22 cellular contexts compared by ENCODE assay signal in the genomic region with DNA sequence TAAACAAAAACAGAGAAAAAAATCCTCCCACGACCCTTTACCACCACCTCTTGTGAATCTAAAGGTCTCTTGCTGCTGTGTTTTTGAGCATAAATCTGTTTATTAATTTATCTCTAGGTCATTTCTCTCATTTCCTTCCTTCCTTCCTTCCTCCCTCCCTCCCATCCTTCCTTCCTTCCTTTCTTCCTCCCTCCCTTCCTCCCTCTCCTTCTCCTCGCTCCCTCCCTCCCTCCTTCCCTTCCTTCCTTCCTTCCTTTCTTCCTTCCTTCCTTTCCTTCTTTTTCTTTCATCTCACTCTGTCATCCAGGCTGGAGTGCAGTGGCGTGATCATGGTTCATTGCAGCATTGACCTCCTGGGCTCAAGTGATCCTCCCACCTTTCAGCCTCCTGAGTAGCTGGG. TPM values are rescaled to one million over a fixed set of nuclear protein-coding genes. Genes with fewer than 3 reads are reported as not detected.
"Had no signal": no experiment of that assay in that cellular context is flagged by ENCODE, and none has a peak within 500 bp of the region (broad histone marks: within the 10 kb centered on the region; RNA-seq: fewer than 3 reads in every experiment).

No MANE protein-coding gene starts in this region.

- DNase-seq: activated CD4-positive, alpha-beta memory T cell treated with anti-CD3 and anti-CD28 coated beads, Interleukin-2, amount 10 ng/mL, durations not matched to agents 7 days and 5 days; activated CD4-positive, alpha-beta T cell treated with anti-CD3 and anti-CD28 coated beads for 1 hour; activated CD8-positive, alpha-beta memory T cell treated with anti-CD3 and anti-CD28 coated beads, Interleukin-2, amount 50 U/mL, for 48 hours; activated naive CD4-positive, alpha-beta T cell treated with anti-CD3 and anti-CD28 coated beads, Interleukin-2, amount 50 U/mL, for 16 hours; cerebellar nuclear complex; cortex of kidney; effector CD4-positive, alpha-beta T cell; head of caudate nucleus; left ventricle myocardium inferior; mammary epithelial cell; midbrain; psoas muscle; right cardiac atrium; SJCRH30; stimulated activated CD4-positive, alpha-beta T cell treated with anti-CD3 and anti-CD28 coated beads, Interleukin-15, amount 100 ng/mL, for 24 hours; stimulated activated CD4-positive, alpha-beta T cell treated with anti-CD3 and anti-CD28 coated beads, Interleukin-2, amount 100 ng/mL, for 48 hours; T-helper 2 cell; WERI-Rb-1 had no signal

- H3K4me2 ChIP-seq: neural progenitor cell had no signal

- H3K9me3 Mint-ChIP-seq: activated CD4-positive, alpha-beta memory T cell treated with anti-CD3 and anti-CD28 coated beads, Interleukin-2, amount 10 ng/mL, durations not matched to agents 7 days and 5 days; neural progenitor cell had no signal

- H3K27ac ChIP-seq: ascending aorta, left ventricle myocardium inferior, neural progenitor cell, psoas muscle, SJCRH30, WERI-Rb-1 had no signal

- ATAC-seq: psoas muscle, right cardiac atrium had no signal

- H3K4me1 ChIP-seq: ascending aorta, left ventricle myocardium inferior, psoas muscle, SJCRH30 had no signal

- H3K27ac Mint-ChIP-seq: activated CD4-positive, alpha-beta memory T cell treated with anti-CD3 and anti-CD28 coated beads, Interleukin-2, amount 10 ng/mL, durations not matched to agents 7 days and 5 days; neural progenitor cell had no signal

- H3K36me3 Mint-ChIP-seq: neural progenitor cell had no signal

- H3K9me3 ChIP-seq: ascending aorta, left ventricle myocardium inferior, psoas muscle, SJCRH30 had no signal

- H3K36me3 ChIP-seq: ascending aorta, left ventricle myocardium inferior, neural progenitor cell, SJCRH30, WERI-Rb-1 had no signal

- H3K27me3 ChIP-seq: ascending aorta, neural progenitor cell, SJCRH30 had no signal

- H3K9ac ChIP-seq: neural progenitor cell had no signal

- H3K4me3 Mint-ChIP-seq: activated CD4-positive, alpha-beta memory T cell treated with anti-CD3 and anti-CD28 coated beads, Interleukin-2, amount 10 ng/mL, durations not matched to agents 7 days and 5 days; neural progenitor cell had no signal

- H2AFZ ChIP-seq: neural progenitor cell had no signal

- H3K4me3 ChIP-seq: ascending aorta, left ventricle myocardium inferior, neural progenitor cell, psoas muscle, SJCRH30 had no signal

RNA-seq across cellular contexts. Expression of gene APOBEC3A, which starts 13.5 kb away (rescaled TPM):
- total RNA-seq: activated CD4-positive, alpha-beta memory T cell treated with anti-CD3 and anti-CD28 coated beads, Interleukin-2, amount 10 ng/mL, durations not matched to agents 7 days and 5 days; ascending aorta; frontal cortex; mammary epithelial cell; osteocyte; SJCRH30 had no signal
- polyA plus RNA-seq: mammary epithelial cell had no signal

RNA-seq across cellular contexts. Expression of gene APOBEC3B, which starts 38.3 kb away (rescaled TPM):
- total RNA-seq: frontal cortex had no signal
